In the genomic region with DNA sequence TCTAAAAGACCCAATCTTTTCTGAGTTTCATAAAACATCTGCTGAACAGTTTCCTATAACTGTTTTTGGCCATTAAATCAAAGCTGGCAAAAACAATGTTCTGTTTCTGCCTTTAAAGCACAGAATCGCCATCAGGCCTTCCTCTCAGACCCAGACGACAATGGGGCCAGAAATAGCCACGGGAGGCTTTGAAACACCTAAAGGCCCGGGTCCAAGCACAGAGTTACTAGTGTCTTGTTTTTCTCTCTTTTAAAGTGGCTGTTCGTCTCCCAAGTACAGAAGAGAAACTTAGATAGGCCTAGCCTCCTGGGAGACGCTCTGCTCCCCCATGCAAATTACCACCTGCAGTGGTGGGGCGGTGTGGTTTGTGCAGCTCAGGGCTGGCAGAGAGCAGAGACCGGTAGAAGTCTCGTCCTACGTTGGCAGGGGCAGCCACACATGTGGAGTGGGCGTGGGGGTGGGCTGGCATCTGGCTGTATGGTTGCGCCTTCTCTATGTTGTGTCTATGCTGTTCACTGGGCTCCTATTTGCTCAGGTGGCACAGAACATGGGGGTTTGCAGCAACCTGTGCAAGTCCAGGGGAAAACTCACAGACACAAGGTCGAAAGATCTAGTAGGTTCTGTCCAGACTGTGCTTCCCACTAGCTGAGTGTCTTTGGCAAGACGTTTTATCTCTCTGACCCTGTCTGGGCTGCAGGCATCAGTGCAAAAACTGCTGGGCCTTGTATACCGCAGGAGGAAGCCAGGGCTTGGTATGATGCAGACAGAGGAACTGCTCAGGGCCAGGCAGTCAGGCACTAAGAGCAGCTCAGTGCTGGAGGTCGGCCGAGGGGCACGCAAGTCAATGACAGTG, we compare ENCODE assay signal across 9 cellular contexts. TPM values are rescaled to one million over a fixed set of nuclear protein-coding genes. Genes with fewer than 3 reads are reported as not detected.
DNase-seq lines count a peak whose midpoint lies in the region; ATAC-seq, FAIRE-seq and TF ChIP-seq lines count a peak whose summit lies in the region.
"Had no signal": no experiment of that assay in that cellular context is flagged by ENCODE, and none has a peak within 500 bp of the region (broad histone marks: within the 10 kb centered on the region; RNA-seq: fewer than 3 reads in every experiment).

No MANE protein-coding gene starts in this region.

- no peak for TF ChIP-seq CTCF in gastroesophageal sphincter (IDR thresholded peaks at IDR 0.05)

- DNase-seq in central memory CD4-positive, alpha-beta T cell, result peak; percentile 63
- DNase-seq in stimulated activated CD4-positive, alpha-beta T cell treated with anti-CD3 and anti-CD28 coated beads, Interleukin-4, amount 100 ng/mL, for 4 hours, result peak; percentile 32 to 73
- no peak for DNase-seq in NCI-H2227 treated with DMSO at 0.1 percent for 48 hours (lab: John Stamatoyannopoulos, UW)
- no peak for DNase-seq in small intestine
- DNase-seq: IMR-90 had no signal

- no peaks in the 10 kb centered on the region for H3K9me3 ChIP-seq in small intestine (ENCODE audit: control insufficient read depth, low read depth)
- no peaks in the 10 kb centered on the region for H3K9me3 ChIP-seq in gastroesophageal sphincter

- ATAC-seq in GM18511 (IDR thresholded peaks at IDR 0.05; ENCODE audit: unreplicated experiment) (peak; percentile 98), HG02610 (IDR thresholded peaks at IDR 0.05; ENCODE audit: unreplicated experiment) (peak; percentile 93), gastroesophageal sphincter (no peak)

- no peaks in the 10 kb centered on the region for H3K27me3 ChIP-seq in small intestine (ENCODE audit: control insufficient read depth in 2 of 2, insufficient read depth in 2 of 2, low read length in 2 of 2)
- peaks cover 7% of the 10 kb centered on the region for H3K27me3 ChIP-seq in gastroesophageal sphincter

- H3K36me3 ChIP-seq in small intestine (ENCODE audit: control insufficient read depth in 2 of 2, insufficient read depth in 2 of 2, low read length in 2 of 2) (no peaks in the 10 kb centered on the region), gastroesophageal sphincter (no peaks in the 10 kb centered on the region)

- H3K4me3 ChIP-seq in small intestine (ENCODE audit: low read depth in 1 of 2, low read length in 2 of 2) (no peak overlapping the region), gastroesophageal sphincter (no peak overlapping the region)

- H3K27ac ChIP-seq in small intestine (ENCODE audit: low read depth in 1 of 2, low read length in 1 of 2) (peak overlapping the region in 1 of 2 donors; percentile 47), gastroesophageal sphincter (peak overlapping the region in 2 of 4 donors; percentile 29 to 41)

- TF ChIP-seq POLR2A in Raji (IDR thresholded peaks at IDR 0.05; ENCODE audit: insufficient read depth, low read depth, low read length), result peak; percentile 83
- no peak for TF ChIP-seq POLR2A in gastroesophageal sphincter (IDR thresholded peaks at IDR 0.05)

- 58 to 77% (median 73%) methylated on average over 18 of the region's 18 CpGs for WGBS in small intestine, 3 donors
- WGBS in gastroesophageal sphincter (ENCODE audit: low coverage in 1 of 2), 2 donors, result 33 to 60% methylated on average over 1 to 2 of the region's 18 CpGs

- FAIRE-seq in small intestine (lab: Jason Lieb, UNC), result no peak

- no peak for TF ChIP-seq EP300 in gastroesophageal sphincter (IDR thresholded peaks at IDR 0.05)

- peaks cover 0 to 3% of the 10 kb centered on the region in 2 donors for H3K4me1 ChIP-seq in small intestine (ENCODE audit: control insufficient read depth in 2 of 2, insufficient read depth in 1 of 2, low read depth in 1 of 2, low read length in 1 of 2)
- peaks cover 0 to 20% (median 0%) of the 10 kb centered on the region in 3 donors for H3K4me1 ChIP-seq in gastroesophageal sphincter

RNA-seq across cellular contexts. Expression of gene ETS1, which starts 23.6 kb away (rescaled TPM):
- 10 to 100 TPM in 2 of 3 donors, 1 to 10 TPM in 1; 5.1 to 28.0 (median 13.8) TPM for polyA plus RNA-seq in small intestine
- 10 to 100 TPM; 32.2 to 65.2 (median 51.0) TPM for total RNA-seq in gastroesophageal sphincter

Comparison
In these comparisons a context has a peak if more than half of its experiments do, and no peak if none do; other contexts are left out.
1. DNase-seq: peak in central memory CD4-positive, alpha-beta T cell (single experiment) and stimulated activated CD4-positive, alpha-beta T cell treated with anti-CD3 and anti-CD28 coated beads, Interleukin-4, amount 100 ng/mL, for 4 hours (2 of 2); none in NCI-H2227 treated with DMSO at 0.1 percent for 48 hours (single experiment) and small intestine (single experiment).